8 cellular contexts compared by ENCODE assay signal in the genomic region with DNA sequence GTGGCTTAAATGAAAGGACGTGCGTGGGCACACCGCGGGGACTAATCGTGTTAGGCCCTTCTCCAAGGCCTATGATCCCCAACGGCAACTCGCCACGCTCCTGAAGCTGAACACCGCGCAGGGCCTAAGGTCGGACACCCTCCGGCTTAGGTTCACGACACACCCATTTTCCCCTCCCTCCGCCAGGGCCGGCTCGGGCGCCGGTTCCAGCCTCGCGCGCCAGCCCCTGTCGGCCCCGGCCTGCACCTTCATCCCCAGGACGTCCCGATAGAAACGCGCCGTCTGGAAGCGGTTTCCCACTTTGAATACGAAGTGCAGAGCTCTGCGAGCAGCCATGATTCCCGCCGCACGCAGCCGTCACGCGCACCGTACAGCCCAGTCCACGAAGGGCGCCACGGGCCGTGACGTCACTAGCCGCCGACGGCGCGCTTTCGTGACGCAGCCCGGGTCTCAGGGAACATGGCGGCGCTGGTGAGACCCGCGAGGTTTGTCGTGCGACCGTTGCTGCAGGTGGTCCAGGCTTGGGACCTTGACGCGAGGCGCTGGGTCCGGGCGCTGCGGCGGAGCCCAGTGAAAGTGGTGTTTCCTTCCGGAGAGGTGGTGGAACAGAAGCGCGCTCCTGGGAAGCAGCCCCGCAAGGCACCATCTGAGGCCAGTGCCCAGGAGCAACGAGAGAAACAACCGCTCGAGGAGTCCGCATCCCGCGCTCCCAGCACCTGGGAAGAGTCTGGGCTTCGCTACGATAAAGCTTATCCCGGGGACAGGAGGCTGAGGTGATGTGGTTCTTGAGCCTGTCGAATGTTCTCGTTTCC. TPM values are rescaled to one million over a fixed set of nuclear protein-coding genes. Genes with fewer than 3 reads are reported as not detected.
DNase-seq lines count a peak whose midpoint lies in the region; ATAC-seq and TF ChIP-seq lines count a peak whose summit lies in the region.

Gene GLOD4, minus strand, starts transcription at position 361 of the 812 bp plus-strand sequence. Its CDS starts 25 bp downstream, at position 336.
A gene with protein sequence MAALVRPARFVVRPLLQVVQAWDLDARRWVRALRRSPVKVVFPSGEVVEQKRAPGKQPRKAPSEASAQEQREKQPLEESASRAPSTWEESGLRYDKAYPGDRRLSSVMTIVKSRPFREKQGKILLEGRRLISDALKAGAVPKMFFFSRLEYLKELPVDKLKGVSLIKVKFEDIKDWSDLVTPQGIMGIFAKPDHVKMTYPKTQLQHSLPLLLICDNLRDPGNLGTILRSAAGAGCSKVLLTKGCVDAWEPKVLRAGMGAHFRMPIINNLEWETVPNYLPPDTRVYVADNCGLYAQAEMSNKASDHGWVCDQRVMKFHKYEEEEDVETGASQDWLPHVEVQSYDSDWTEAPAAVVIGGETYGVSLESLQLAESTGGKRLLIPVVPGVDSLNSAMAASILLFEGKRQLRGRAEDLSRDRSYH (plus strand): TSS at position 434 of the 812 bp plus-strand sequence. CDS start 26 bp downstream, at position 460.

- peak; percentile 14 for TF ChIP-seq CTCF in DND-41 (IDR thresholded peaks at IDR 0.05; ENCODE audit: borderline replicate concordance, extremely low read depth, low read length, poor library complexity, severe bottlenecking)
- no peak for TF ChIP-seq CTCF in fibroblast of pulmonary artery (IDR thresholded peaks at IDR 0.05; ENCODE audit: low read length, missing control alignments)
- peak in 1 of 3 experiments; percentile 38 for TF ChIP-seq CTCF in nephron (IDR thresholded peaks at IDR 0.05; ENCODE audit: unreplicated experiment in 3 of 3)

- H3K9ac ChIP-seq in DND-41 (ENCODE audit: low read depth, low read length) = peak within 1 kb of the TSS; percentile 90

- H3K27me3 ChIP-seq in DND-41 (ENCODE audit: insufficient read depth, low read length, poor library complexity) = no peaks in the 10 kb centered on the region

- ATAC-seq in DND-41 (ENCODE audit: insufficient read depth, low read depth) (peak; percentile 92), GM21786 (IDR thresholded peaks at IDR 0.05; ENCODE audit: unreplicated experiment) (peak; percentile 84)
- ATAC-seq in stimulated activated naive CD8-positive, alpha-beta T cell treated with anti-CD3 and anti-CD28 coated beads, Interleukin-15, Interleukin-2, amounts not matched to agents 100 U/mL and 50 U/mL, for 24 hours = peak; percentile 94

- H3K9me3 Mint-ChIP-seq in activated T-helper 2 cell treated with anti-CD3 and anti-CD28 coated beads, Interferon-gamma antibody, Interleukin-2, Interleukin-4, amounts not matched to agents 10 μg/mL and 5 μg/mL and 100 μg/mL, durations not matched to agents 14 hours and 24 hours and 36 hours = no peaks in the 10 kb centered on the region
- no peaks in the 10 kb centered on the region for H3K9me3 Mint-ChIP-seq in nephron

- H3K4me2 ChIP-seq in DND-41 (ENCODE audit: insufficient read depth, low read length) = peak within 1 kb of the TSS; percentile 91

- H3K4me1 Mint-ChIP-seq in activated T-helper 2 cell treated with anti-CD3 and anti-CD28 coated beads, Interferon-gamma antibody, Interleukin-2, Interleukin-4, amounts not matched to agents 10 μg/mL and 5 μg/mL and 100 μg/mL, durations not matched to agents 14 hours and 24 hours and 36 hours (ENCODE audit: low read depth) = peaks cover 27% of the 10 kb centered on the region
- H3K4me1 Mint-ChIP-seq in nephron = peaks cover 23% of the 10 kb centered on the region

- peaks cover 80% of the 10 kb centered on the region for H3K79me2 ChIP-seq in DND-41 (ENCODE audit: insufficient read depth, low read length)

- peak within 1 kb of the TSS; percentile 87 for H2AFZ ChIP-seq in DND-41 (ENCODE audit: low read depth, low read length)

- DNase-seq in DND-41 = peak; percentile 90
- DNase-seq in RPMI8226 = peak; percentile 86
- DNase-seq in activated T-helper 2 cell treated with anti-CD3 and anti-CD28 coated beads, Interferon-gamma antibody, Interleukin-2, Interleukin-4, amounts not matched to agents 10 μg/mL and 5 μg/mL and 100 μg/mL, durations not matched to agents 14 hours and 24 hours and 36 hours (ENCODE audit: low spot score) = peak; percentile 92
- DNase-seq in fibroblast of pulmonary artery (ENCODE audit: low read depth) = peak; percentile 90
- peak; percentile 96 for DNase-seq in stimulated activated naive CD8-positive, alpha-beta T cell treated with anti-CD3 and anti-CD28 coated beads, Interleukin-15, Interleukin-2, amounts not matched to agents 100 U/mL and 50 U/mL, for 24 hours

- peaks cover 44% of the 10 kb centered on the region for H3K36me3 ChIP-seq in DND-41 (ENCODE audit: insufficient read depth, low read length)
- H3K36me3 ChIP-seq in KOPT-K1 (ENCODE audit: insufficient read depth, low read length) = peaks cover 58% of the 10 kb centered on the region

- H3K27ac Mint-ChIP-seq in activated T-helper 2 cell treated with anti-CD3 and anti-CD28 coated beads, Interferon-gamma antibody, Interleukin-2, Interleukin-4, amounts not matched to agents 10 μg/mL and 5 μg/mL and 100 μg/mL, durations not matched to agents 14 hours and 24 hours and 36 hours = peak within 1 kb of the TSS; percentile 92
- H3K27ac Mint-ChIP-seq in nephron = peak within 1 kb of the TSS; percentile 86 to 96 (median 94)

- H3K4me3 ChIP-seq in DND-41 (ENCODE audit: low read depth in 1 of 2, low read length in 2 of 2) (peak within 1 kb of the TSS; percentile 81 to 96), fibroblast of pulmonary artery (replicated peaks; ENCODE audit: low read depth, low read length) (peak within 1 kb of the TSS; percentile 100)

- H3K36me3 Mint-ChIP-seq in activated T-helper 2 cell treated with anti-CD3 and anti-CD28 coated beads, Interferon-gamma antibody, Interleukin-2, Interleukin-4, amounts not matched to agents 10 μg/mL and 5 μg/mL and 100 μg/mL, durations not matched to agents 14 hours and 24 hours and 36 hours (ENCODE audit: low read depth) = peaks cover 44% of the 10 kb centered on the region
- H3K36me3 Mint-ChIP-seq in nephron (ENCODE audit: low read depth) = peaks cover 15% of the 10 kb centered on the region

- peaks cover 39% of the 10 kb centered on the region for H3K4me1 ChIP-seq in DND-41 (ENCODE audit: insufficient read depth, low read length)

- H3K9me3 ChIP-seq in DND-41 (ENCODE audit: insufficient read depth, low read length, severe bottlenecking) = no peaks in the 10 kb centered on the region
- H3K9me3 ChIP-seq in KOPT-K1 (ENCODE audit: insufficient read depth, low read length, poor library complexity, severe bottlenecking) = no peaks in the 10 kb centered on the region

- H3K27me3 Mint-ChIP-seq in activated T-helper 2 cell treated with anti-CD3 and anti-CD28 coated beads, Interferon-gamma antibody, Interleukin-2, Interleukin-4, amounts not matched to agents 10 μg/mL and 5 μg/mL and 100 μg/mL, durations not matched to agents 14 hours and 24 hours and 36 hours (ENCODE audit: low read depth) = no peaks in the 10 kb centered on the region
- no peaks in the 10 kb centered on the region for H3K27me3 Mint-ChIP-seq in nephron (ENCODE audit: low read depth)

- peak within 1 kb of the TSS; percentile 95 for H3K4me3 Mint-ChIP-seq in activated T-helper 2 cell treated with anti-CD3 and anti-CD28 coated beads, Interferon-gamma antibody, Interleukin-2, Interleukin-4, amounts not matched to agents 10 μg/mL and 5 μg/mL and 100 μg/mL, durations not matched to agents 14 hours and 24 hours and 36 hours (ENCODE audit: low read depth)
- peak within 1 kb of the TSS; percentile 99 to 100 (median 99) for H3K4me3 Mint-ChIP-seq in nephron

- intact Hi-C loops in activated T-helper 2 cell treated with anti-CD3 and anti-CD28 coated beads, Interferon-gamma antibody, Interleukin-2, Interleukin-4, amounts not matched to agents 10 μg/mL and 5 μg/mL and 100 μg/mL, durations not matched to agents 14 hours and 24 hours and 36 hours (cut with micrococcal nuclease) = loop anchor here (1.0 to 2.0 kb wide), 2 partner anchors 31 to 214 kb away; no protein-coding TSS in a partner anchor

- peak within 1 kb of the TSS; percentile 82 for H3K27ac ChIP-seq in DND-41 (ENCODE audit: low read length)
- H3K27ac ChIP-seq in KOPT-K1 (ENCODE audit: low read depth, low read length, poor library complexity, severe bottlenecking) = peak within 1 kb of the TSS; percentile 85

- H4K20me1 ChIP-seq in DND-41 (ENCODE audit: insufficient read depth, low read length) = peaks cover 10% of the 10 kb centered on the region; the same call in 1 of the 2 replicates

RNA-seq across cellular contexts. Expression of gene GLOD4, which starts in this region (rescaled TPM):
- total RNA-seq in activated T-helper 2 cell treated with anti-CD3 and anti-CD28 coated beads, Interferon-gamma antibody, Interleukin-2, Interleukin-4, amounts not matched to agents 10 μg/mL and 5 μg/mL and 100 μg/mL, durations not matched to agents 14 hours and 24 hours and 36 hours = 84.8 and 98.0 TPM in 2 replicates

RNA-seq across cellular contexts. Expression of the second gene that starts in this region (rescaled TPM):
- total RNA-seq in activated T-helper 2 cell treated with anti-CD3 and anti-CD28 coated beads, Interferon-gamma antibody, Interleukin-2, Interleukin-4, amounts not matched to agents 10 μg/mL and 5 μg/mL and 100 μg/mL, durations not matched to agents 14 hours and 24 hours and 36 hours = 28.4 and 29.3 TPM in 2 replicates

Comparison
In these comparisons a context has a peak if more than half of its experiments do, and no peak if none do; other contexts are left out.
1. Peak in every context shown above with its lines: DNase-seq, ATAC-seq, H3K4me3 ChIP-seq and H3K27ac ChIP-seq.